Comparison of ENCODE assay signal across 24 cellular contexts in genomic region chr14:21735639-21736307, GRCh38.
DNase-seq lines count a peak whose midpoint lies in the region; ATAC-seq and TF ChIP-seq lines count a peak whose summit lies in the region.
"Had no signal": no experiment of that assay in that cellular context is flagged by ENCODE, and none has a peak within 500 bp of the region (broad histone marks: within the 10 kb centered on the region; RNA-seq: fewer than 3 reads in every experiment).

No MANE protein-coding gene starts in this region.

- H3K4me1 ChIP-seq in GM23338 (ENCODE audit: insufficient read depth) (peaks cover 2% of the 10 kb centered on the region; the same call in 1 of the 2 replicates), BE2C (no peaks in the 10 kb centered on the region)
- H3K4me1 ChIP-seq: pancreas, Peyer's patch, vagina had no signal

- H3K9me3 ChIP-seq in BE2C: no peaks in the 10 kb centered on the region
- H3K9me3 ChIP-seq: pancreas, Peyer's patch, vagina had no signal

- no peaks in the 10 kb centered on the region for H3F3A ChIP-seq in GM23338 (replicated peaks; ENCODE audit: low read depth)

- H3K27ac ChIP-seq in GM23338 (ENCODE audit: low read depth): no peak overlapping the region
- H3K27ac ChIP-seq: C4-2B, pancreas, Peyer's patch, vagina had no signal

- H3K79me2 ChIP-seq in GM23338 (replicated peaks; ENCODE audit: insufficient read depth): no peaks in the 10 kb centered on the region

- peak in 1 of 2 donors; percentile 15 for DNase-seq in activated T-cell treated with anti-CD3 and anti-CD28 coated beads, Interleukin-2, amount 50 U/mL, for 72 hours
- DNase-seq in activated T-cell treated with anti-CD3 and anti-CD28 coated beads for 4 hours (no peak), GM23338 (ENCODE audit: low spot score) (no peak), H4 (ENCODE audit: low spot score) (no peak), glutamatergic neuron (no peak), BE2C (no peak)
- DNase-seq in activated T-helper 1 cell treated with anti-CD3 and anti-CD28 coated beads, Interleukin-12 subunit alpha, Interleukin-12 subunit beta, Interleukin-2, Interleukin-4 antibody, amounts not matched to agents 30 ng/mL and 10 ng/mL and 1 ng/mL, durations not matched to agents 14 hours and 24 hours and 36 hours (ENCODE audit: low spot score): no peak
- no peak for DNase-seq in stimulated activated naive CD8-positive, alpha-beta T cell treated with anti-CD3 and anti-CD28 coated beads, Interleukin-15, Interleukin-2, amounts not matched to agents 100 U/mL and 50 U/mL, for 24 hours
- DNase-seq: activated CD4-positive, alpha-beta T cell treated with anti-CD3 and anti-CD28 coated beads, Interleukin-2, amount 50 U/mL, for 48 hours; anterior cingulate cortex; H9; islet precursor cell; Karpas-422; midbrain; MV-4-11; NCI-H1694 treated with DMSO at 0.1 percent for 48 hours; NCI-H2171; NCI-H524 treated with DMSO at 0.1 percent for 48 hours; nephron progenitor cell; pancreas; Peyer's patch; SIG-M5 had no signal

- no peaks in the 10 kb centered on the region for H3K36me3 ChIP-seq in GM23338 (ENCODE audit: insufficient read depth)
- H3K36me3 ChIP-seq in BE2C: no peaks in the 10 kb centered on the region
- H3K36me3 ChIP-seq: pancreas, Peyer's patch, vagina had no signal

- no peaks in the 10 kb centered on the region for H4K20me1 ChIP-seq in GM23338 (replicated peaks; ENCODE audit: insufficient read depth)

- H2AFZ ChIP-seq in GM23338: no peak overlapping the region

- peak; percentile 78 to 80 for ATAC-seq in activated T-cell treated with anti-CD3 and anti-CD28 coated beads, Interleukin-2, amount 50 U/mL, for 72 hours (replicated peaks in 1 of 2)
- peak; percentile 73 for ATAC-seq in GM23338
- ATAC-seq in stimulated activated naive CD8-positive, alpha-beta T cell treated with anti-CD3 and anti-CD28 coated beads, Interleukin-15, Interleukin-2, amounts not matched to agents 100 U/mL and 50 U/mL, for 24 hours: peak; percentile 54
- ATAC-seq: pancreas had no signal

- peak overlapping the region; percentile 62 to 74 for H3K4me3 Mint-ChIP-seq in activated T-cell treated with anti-CD3 and anti-CD28 coated beads, Interleukin-2, amount 50 U/mL, for 72 hours
- no peak overlapping the region for H3K4me3 Mint-ChIP-seq in GM23338
- peak overlapping the region; percentile 73 for H3K4me3 Mint-ChIP-seq in activated T-helper 1 cell treated with anti-CD3 and anti-CD28 coated beads, Interleukin-12 subunit alpha, Interleukin-12 subunit beta, Interleukin-2, Interleukin-4 antibody, amounts not matched to agents 30 ng/mL and 10 ng/mL and 1 ng/mL, durations not matched to agents 14 hours and 24 hours and 36 hours
- H3K4me3 Mint-ChIP-seq in glutamatergic neuron (ENCODE audit: unreplicated experiment): no peak overlapping the region
- H3K4me3 Mint-ChIP-seq: H9, nephron progenitor cell had no signal

- H3K27me3 Mint-ChIP-seq in activated T-cell treated with anti-CD3 and anti-CD28 coated beads, Interleukin-2, amount 50 U/mL, for 72 hours (ENCODE audit: low read depth): peaks cover 35% of the 10 kb centered on the region
- H3K27me3 Mint-ChIP-seq in GM23338 (ENCODE audit: insufficient read depth, low read depth, poor library complexity): no peaks in the 10 kb centered on the region
- peaks cover 26% of the 10 kb centered on the region for H3K27me3 Mint-ChIP-seq in activated T-helper 1 cell treated with anti-CD3 and anti-CD28 coated beads, Interleukin-12 subunit alpha, Interleukin-12 subunit beta, Interleukin-2, Interleukin-4 antibody, amounts not matched to agents 30 ng/mL and 10 ng/mL and 1 ng/mL, durations not matched to agents 14 hours and 24 hours and 36 hours (ENCODE audit: insufficient read depth)
- no peaks in the 10 kb centered on the region for H3K27me3 Mint-ChIP-seq in glutamatergic neuron (ENCODE audit: unreplicated experiment)

- peaks cover 12% of the 10 kb centered on the region for H3K4me1 Mint-ChIP-seq in activated T-cell treated with anti-CD3 and anti-CD28 coated beads, Interleukin-2, amount 50 U/mL, for 72 hours (ENCODE audit: low read depth)
- H3K4me1 Mint-ChIP-seq in GM23338 (peaks cover 4% of the 10 kb centered on the region; the same call in 2 of the 3 replicates), glutamatergic neuron (ENCODE audit: low read depth, unreplicated experiment) (no peaks in the 10 kb centered on the region)
- H3K4me1 Mint-ChIP-seq in activated T-helper 1 cell treated with anti-CD3 and anti-CD28 coated beads, Interleukin-12 subunit alpha, Interleukin-12 subunit beta, Interleukin-2, Interleukin-4 antibody, amounts not matched to agents 30 ng/mL and 10 ng/mL and 1 ng/mL, durations not matched to agents 14 hours and 24 hours and 36 hours (ENCODE audit: low read depth): peaks cover 12% of the 10 kb centered on the region
- H3K4me1 Mint-ChIP-seq: nephron progenitor cell had no signal

- no peaks in the 10 kb centered on the region for H3K9me2 ChIP-seq in GM23338 (ENCODE audit: insufficient read depth)

- TF ChIP-seq CTCF in GM23338 (conservative IDR thresholded peaks at IDR 0.05; ENCODE audit: low read depth in 2 of 2) (no peak), glutamatergic neuron (IDR thresholded peaks at IDR 0.05; ENCODE audit: partially characterized antibody, unreplicated experiment) (no peak), BE2C (IDR thresholded peaks at IDR 0.05; ENCODE audit: low read depth, low read length) (no peak)

- H3K36me3 Mint-ChIP-seq in activated T-cell treated with anti-CD3 and anti-CD28 coated beads, Interleukin-2, amount 50 U/mL, for 72 hours (ENCODE audit: insufficient read depth in 2 of 2): no peaks in the 10 kb centered on the region
- no peaks in the 10 kb centered on the region for H3K36me3 Mint-ChIP-seq in GM23338 (ENCODE audit: low read depth)
- no peaks in the 10 kb centered on the region for H3K36me3 Mint-ChIP-seq in activated T-helper 1 cell treated with anti-CD3 and anti-CD28 coated beads, Interleukin-12 subunit alpha, Interleukin-12 subunit beta, Interleukin-2, Interleukin-4 antibody, amounts not matched to agents 30 ng/mL and 10 ng/mL and 1 ng/mL, durations not matched to agents 14 hours and 24 hours and 36 hours (ENCODE audit: low read depth)
- H3K36me3 Mint-ChIP-seq in glutamatergic neuron (ENCODE audit: unreplicated experiment): no peaks in the 10 kb centered on the region

- no peak overlapping the region for H3K4me3 ChIP-seq in GM23338
- no peak overlapping the region for H3K4me3 ChIP-seq in BE2C (ENCODE audit: low read depth, low read length)
- H3K4me3 ChIP-seq: pancreas, Peyer's patch, vagina had no signal

- intact Hi-C loops in activated T-helper 1 cell treated with anti-CD3 and anti-CD28 coated beads, Interleukin-12 subunit alpha, Interleukin-12 subunit beta, Interleukin-2, Interleukin-4 antibody, amounts not matched to agents 30 ng/mL and 10 ng/mL and 1 ng/mL, durations not matched to agents 14 hours and 24 hours and 36 hours (cut with micrococcal nuclease): no loop called here

- no peak overlapping the region for H3K27ac Mint-ChIP-seq in activated T-cell treated with anti-CD3 and anti-CD28 coated beads, Interleukin-2, amount 50 U/mL, for 72 hours
- H3K27ac Mint-ChIP-seq in GM23338 (no peak overlapping the region), glutamatergic neuron (ENCODE audit: unreplicated experiment) (no peak overlapping the region)
- H3K27ac Mint-ChIP-seq in activated T-helper 1 cell treated with anti-CD3 and anti-CD28 coated beads, Interleukin-12 subunit alpha, Interleukin-12 subunit beta, Interleukin-2, Interleukin-4 antibody, amounts not matched to agents 30 ng/mL and 10 ng/mL and 1 ng/mL, durations not matched to agents 14 hours and 24 hours and 36 hours: peak overlapping the region; percentile 24
- H3K27ac Mint-ChIP-seq: nephron progenitor cell had no signal

- H3K27me3 ChIP-seq in GM23338 (ENCODE audit: insufficient read depth) (no peaks in the 10 kb centered on the region), BE2C (peaks cover 5% of the 10 kb centered on the region)
- H3K27me3 ChIP-seq: pancreas, Peyer's patch, vagina had no signal

- no peaks in the 10 kb centered on the region for H3K9me3 Mint-ChIP-seq in activated T-cell treated with anti-CD3 and anti-CD28 coated beads, Interleukin-2, amount 50 U/mL, for 72 hours
- no peaks in the 10 kb centered on the region for H3K9me3 Mint-ChIP-seq in GM23338
- H3K9me3 Mint-ChIP-seq in activated T-helper 1 cell treated with anti-CD3 and anti-CD28 coated beads, Interleukin-12 subunit alpha, Interleukin-12 subunit beta, Interleukin-2, Interleukin-4 antibody, amounts not matched to agents 30 ng/mL and 10 ng/mL and 1 ng/mL, durations not matched to agents 14 hours and 24 hours and 36 hours: no peaks in the 10 kb centered on the region
- no peaks in the 10 kb centered on the region for H3K9me3 Mint-ChIP-seq in glutamatergic neuron (ENCODE audit: unreplicated experiment)
- H3K9me3 Mint-ChIP-seq: H9, nephron progenitor cell had no signal

- no peak overlapping the region for H3K4me2 ChIP-seq in GM23338

TF ChIP-seq in GM23338, 12 proteins besides CTCF, POLR2A, EP300 and RAD21 (continues in another document):
- TF ChIP-seq ZNF331 (CRISPR knock-in tag; IDR thresholded peaks at IDR 0.05; ENCODE audit: low read depth): no peak
- no peak for TF ChIP-seq POLR2AphosphoS5 (IDR thresholded peaks at IDR 0.05; ENCODE audit: low read depth)
- TF ChIP-seq NANOG (IDR thresholded peaks at IDR 0.05; ENCODE audit: borderline replicate concordance): no peak
- no peak for TF ChIP-seq STAT1 (IDR thresholded peaks at IDR 0.05; ENCODE audit: unreplicated experiment)
- TF ChIP-seq JUNB (IDR thresholded peaks at IDR 0.05; ENCODE audit: unreplicated experiment): no peak

Comparison
In these comparisons a context has a peak if more than half of its experiments do, and no peak if none do; other contexts are left out.
1. H3K4me3 Mint-ChIP-seq: peak in activated T-cell treated with anti-CD3 and anti-CD28 coated beads, Interleukin-2, amount 50 U/mL, for 72 hours (2 of 2) and activated T-helper 1 cell treated with anti-CD3 and anti-CD28 coated beads, Interleukin-12 subunit alpha, Interleukin-12 subunit beta, Interleukin-2, Interleukin-4 antibody, amounts not matched to agents 30 ng/mL and 10 ng/mL and 1 ng/mL, durations not matched to agents 14 hours and 24 hours and 36 hours (single experiment); none in GM23338 (single experiment) and glutamatergic neuron (single experiment).
2. Peak in every context shown above with its lines, with median percentiles within 50 percentile points of each other: ATAC-seq.